ENCODE assay signal across 12 cellular contexts in genomic region chr10:34194259-34194658, GRCh38.
DNase-seq lines count a peak whose midpoint lies in the region; ATAC-seq, FAIRE-seq and TF ChIP-seq lines count a peak whose summit lies in the region.
"Had no signal": no experiment of that assay in that cellular context is flagged by ENCODE, and none has a peak within 500 bp of the region (broad histone marks: within the 10 kb centered on the region; RNA-seq: fewer than 3 reads in every experiment).

No MANE protein-coding gene starts in this region.

- H3K36me3 Mint-ChIP-seq in nephron progenitor cell (ENCODE audit: low read depth) = peaks cover 15% of the 10 kb centered on the region
- no peaks in the 10 kb centered on the region for H3K36me3 Mint-ChIP-seq in CD4-positive, alpha-beta T cell (ENCODE audit: low read depth)
- H3K36me3 Mint-ChIP-seq: activated naive CD8-positive, alpha-beta T cell treated with anti-CD3 and anti-CD28 coated beads, Interleukin-2, amount 10 ng/mL, durations not matched to agents 7 days and 5 days had no signal

- intact Hi-C loops in CD4-positive, alpha-beta T cell (cut with DNase I, micrococcal nuclease) = no loop called here

- H3K27ac ChIP-seq in CD4-positive, alpha-beta T cell (ENCODE audit: low read depth, low read length) = no peak overlapping the region

- no peaks in the 10 kb centered on the region for H3K9me3 Mint-ChIP-seq in nephron progenitor cell
- no peaks in the 10 kb centered on the region for H3K9me3 Mint-ChIP-seq in CD4-positive, alpha-beta T cell
- H3K9me3 Mint-ChIP-seq: activated naive CD8-positive, alpha-beta T cell treated with anti-CD3 and anti-CD28 coated beads, Interleukin-2, amount 10 ng/mL, durations not matched to agents 7 days and 5 days had no signal

- POLR2A ChIA-PET in CD4-positive, alpha-beta T cell (lab: Charles Lee) = no interaction called here
- POLR2A ChIA-PET in HEK293T (lab: Yijun Ruan, JAX) = no interaction called here

- H3K27me3 ChIP-seq in CD4-positive, alpha-beta T cell (ENCODE audit: control insufficient read depth, insufficient read depth, low read length) = peaks cover 4% of the 10 kb centered on the region

- FAIRE-seq in D721Med (lab: Jason Lieb, UNC) = no peak

- H3K4me3 ChIP-seq in fibroblast of mammary gland (ENCODE audit: control insufficient read depth, low read depth, low read length) = no peak overlapping the region
- H3K4me3 ChIP-seq: skin epidermis had no signal

- CTCF ChIA-PET in CD4-positive, alpha-beta T cell (lab: Charles Lee) = no interaction called here
- CTCF ChIA-PET in HEK293T (lab: Yijun Ruan, JAX) = no interaction called here

- DNase-seq in EL (peak; percentile 22), RPMI7951 (ENCODE audit: low read depth) (peak; percentile 31), fibroblast of mammary gland (ENCODE audit: low read depth) (peak; percentile 90), nephron progenitor cell (no peak), D721Med (ENCODE audit: insufficient read length, low spot score) (no peak), GM20000 (ENCODE audit: low spot score) (no peak), HEK293T (ENCODE audit: extremely low spot score) (no peak)
- DNase-seq in CD4-positive, alpha-beta T cell = no peak
- DNase-seq: activated naive CD8-positive, alpha-beta T cell treated with anti-CD3 and anti-CD28 coated beads, Interleukin-2, amount 10 ng/mL, durations not matched to agents 7 days and 5 days; cortex of kidney; OCI-M1 had no signal

- no peak for ATAC-seq in CD4-positive, alpha-beta T cell (ENCODE audit: poor library complexity)

- H3K9me3 ChIP-seq in CD4-positive, alpha-beta T cell (ENCODE audit: control insufficient read depth, low read length) = no peaks in the 10 kb centered on the region

- peak overlapping the region; percentile 15 for H3K27ac Mint-ChIP-seq in nephron progenitor cell
- H3K27ac Mint-ChIP-seq in CD4-positive, alpha-beta T cell = no peak overlapping the region
- H3K27ac Mint-ChIP-seq: activated naive CD8-positive, alpha-beta T cell treated with anti-CD3 and anti-CD28 coated beads, Interleukin-2, amount 10 ng/mL, durations not matched to agents 7 days and 5 days had no signal

- H3K27me3 Mint-ChIP-seq in nephron progenitor cell (ENCODE audit: low read depth, poor library complexity) = no peaks in the 10 kb centered on the region
- H3K27me3 Mint-ChIP-seq in CD4-positive, alpha-beta T cell = no peaks in the 10 kb centered on the region

- peak overlapping the region; percentile 9 for H3K4me3 Mint-ChIP-seq in nephron progenitor cell
- H3K4me3 Mint-ChIP-seq in CD4-positive, alpha-beta T cell = no peak overlapping the region
- H3K4me3 Mint-ChIP-seq: activated naive CD8-positive, alpha-beta T cell treated with anti-CD3 and anti-CD28 coated beads, Interleukin-2, amount 10 ng/mL, durations not matched to agents 7 days and 5 days had no signal

- peaks cover 88% of the 10 kb centered on the region for H3K4me1 Mint-ChIP-seq in nephron progenitor cell
- H3K4me1 Mint-ChIP-seq in CD4-positive, alpha-beta T cell (ENCODE audit: low read depth) = no peaks in the 10 kb centered on the region
- H3K4me1 Mint-ChIP-seq: activated naive CD8-positive, alpha-beta T cell treated with anti-CD3 and anti-CD28 coated beads, Interleukin-2, amount 10 ng/mL, durations not matched to agents 7 days and 5 days had no signal

- TF ChIP-seq CTCF in fibroblast of mammary gland (conservative IDR thresholded peaks at IDR 0.05; ENCODE audit: control insufficient read depth, insufficient read depth, low read depth, low read length) (no peak), nephron progenitor cell (IDR thresholded peaks at IDR 0.05) (no peak), D721Med (IDR thresholded peaks at IDR 0.05; ENCODE audit: insufficient read depth, missing control alignments) (no peak), GM20000 (IDR thresholded peaks at IDR 0.05; ENCODE audit: extremely low read depth, missing control alignments) (no peak)
- no peak for TF ChIP-seq CTCF in CD4-positive, alpha-beta T cell (IDR thresholded peaks at IDR 0.05)

TF ChIP-seq in HEK293T, 16 proteins besides CTCF, POLR2A, EP300 and RAD21:
- TF ChIP-seq HDGF (IDR thresholded peaks at IDR 0.05; ENCODE audit: borderline replicate concordance) = no peak
- TF ChIP-seq, protein P1, sequence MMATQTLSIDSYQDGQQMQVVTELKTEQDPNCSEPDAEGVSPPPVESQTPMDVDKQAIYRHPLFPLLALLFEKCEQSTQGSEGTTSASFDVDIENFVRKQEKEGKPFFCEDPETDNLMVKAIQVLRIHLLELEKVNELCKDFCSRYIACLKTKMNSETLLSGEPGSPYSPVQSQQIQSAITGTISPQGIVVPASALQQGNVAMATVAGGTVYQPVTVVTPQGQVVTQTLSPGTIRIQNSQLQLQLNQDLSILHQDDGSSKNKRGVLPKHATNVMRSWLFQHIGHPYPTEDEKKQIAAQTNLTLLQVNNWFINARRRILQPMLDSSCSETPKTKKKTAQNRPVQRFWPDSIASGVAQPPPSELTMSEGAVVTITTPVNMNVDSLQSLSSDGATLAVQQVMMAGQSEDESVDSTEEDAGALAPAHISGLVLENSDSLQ (IDR thresholded peaks at IDR 0.05) = no peak
- TF ChIP-seq BHLHE40 (IDR thresholded peaks at IDR 0.05; ENCODE audit: borderline replicate concordance) = no peak
- TF ChIP-seq FOXM1 (IDR thresholded peaks at IDR 0.05; ENCODE audit: borderline replicate concordance) = no peak
- TF ChIP-seq SUZ12 (IDR thresholded peaks at IDR 0.05) = no peak
- TF ChIP-seq CTBP1 (IDR thresholded peaks at IDR 0.05; ENCODE audit: borderline replicate concordance) = no peak
- TF ChIP-seq ELF4 (IDR thresholded peaks at IDR 0.05) = no peak
- no peak for TF ChIP-seq FOXA1 (IDR thresholded peaks at IDR 0.05)
- TF ChIP-seq ARNT (IDR thresholded peaks at IDR 0.05) = no peak
- no peak for TF ChIP-seq SP1 (IDR thresholded peaks at IDR 0.05)
- TF ChIP-seq NFRKB (IDR thresholded peaks at IDR 0.05) = no peak
- no peak for TF ChIP-seq LEF1 (IDR thresholded peaks at IDR 0.05; ENCODE audit: borderline replicate concordance)
- TF ChIP-seq TARDBP (IDR thresholded peaks at IDR 0.05) = no peak

Comparison
In these comparisons a context has a peak if more than half of its experiments do, and no peak if none do; other contexts are left out.
1. DNase-seq: peak in EL (single experiment), RPMI7951 (single experiment) and fibroblast of mammary gland (single experiment); none in nephron progenitor cell (single experiment), CD4-positive, alpha-beta T cell (0 of 10), D721Med (single experiment), GM20000 (single experiment) and HEK293T (single experiment).